In the genomic region with DNA sequence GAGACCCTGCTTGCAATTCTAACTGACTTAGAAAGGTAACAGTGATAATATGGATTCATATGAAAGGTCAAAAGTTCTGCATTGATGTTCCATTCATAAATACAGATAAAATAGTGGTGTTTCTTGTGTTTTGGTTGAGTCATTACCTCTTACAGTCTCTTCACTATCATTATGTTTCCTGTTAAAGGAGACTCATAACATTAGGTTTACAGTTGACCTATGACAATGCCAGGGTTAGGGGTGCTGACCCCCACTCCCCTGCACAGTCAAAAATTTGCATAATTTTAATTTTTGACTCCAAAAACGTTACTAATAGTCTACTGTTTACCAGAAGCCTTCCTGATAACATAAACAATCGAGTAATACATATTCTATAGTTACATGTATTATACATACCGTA, we compare ENCODE assay signal across 21 cellular contexts.
"Had no signal": no experiment of that assay in that cellular context is flagged by ENCODE, and none has a peak within 500 bp of the region (broad histone marks: within the 10 kb centered on the region; RNA-seq: fewer than 3 reads in every experiment).

No MANE protein-coding gene starts in this region.

- H3K4me1 Mint-ChIP-seq: mesothelial cell of epicardium had no signal

- ATAC-seq: mucosa of descending colon; naive thymus-derived CD4-positive, alpha-beta T cell; natural killer cell treated with Interleukin-12 subunit alpha and Interleukin-12 subunit beta and Interleukin-15 and Interleukin-18, amount 100 ng/mL, for 72 hours; right lobe of liver; stimulated activated naive B cell treated with anti-CD40 and anti-IgM and Interleukin-4, amounts not matched to agents 10 μg/mL and 1 μg/mL and 100 μg/mL, for 72 hours; stimulated activated naive CD8-positive, alpha-beta T cell treated with anti-CD3 and anti-CD28 coated beads, Interleukin-15, Interleukin-2, amounts not matched to agents 100 U/mL and 50 U/mL, for 24 hours; upper lobe of right lung had no signal

- DNase-seq: islet precursor cell; left ventricle myocardium inferior; mesendoderm; mucosa of descending colon; naive thymus-derived CD4-positive, alpha-beta T cell; ovary; right lobe of liver; stimulated activated CD4-positive, alpha-beta T cell treated with anti-CD3 and anti-CD28 coated beads, Interleukin-1b, Interleukin-23, amount 100 ng/mL, for 48 hours; stimulated activated CD4-positive, alpha-beta T cell treated with anti-CD3 and anti-CD28 coated beads, Interleukin-2, amount 100 ng/mL, for 48 hours; stimulated activated CD4-positive, alpha-beta T cell treated with anti-CD3 and anti-CD28 coated beads, Interleukin-4, amount 100 ng/mL, for 4 hours; stimulated activated CD8-positive, alpha-beta memory T cell treated with anti-CD3 and anti-CD28 coated beads, Interleukin-4, amount 100 ng/mL, for 48 hours; stimulated activated naive B cell treated with anti-CD40 and anti-IgM and Interleukin-4, amounts not matched to agents 10 μg/mL and 1 μg/mL and 100 μg/mL, for 72 hours; stimulated activated naive CD8-positive, alpha-beta T cell treated with anti-CD3 and anti-CD28 coated beads, Interleukin-15, Interleukin-2, amounts not matched to agents 100 U/mL and 50 U/mL, for 24 hours; stomach; testis; tibial artery; trophoblast cell; upper lobe of right lung had no signal

- H3K27ac Mint-ChIP-seq: mesothelial cell of epicardium; naive thymus-derived CD4-positive, alpha-beta T cell; natural killer cell treated with Interleukin-12 subunit alpha and Interleukin-12 subunit beta and Interleukin-15 and Interleukin-18, amount 100 ng/mL, for 72 hours; progenitor cell of endocrine pancreas; stimulated activated naive B cell treated with anti-CD40 and anti-IgM and Interleukin-4, amounts not matched to agents 10 μg/mL and 1 μg/mL and 100 μg/mL, for 72 hours had no signal

- H3K9me3 Mint-ChIP-seq: natural killer cell treated with Interleukin-12 subunit alpha and Interleukin-12 subunit beta and Interleukin-15 and Interleukin-18, amount 100 ng/mL, for 72 hours had no signal

- H3K4me3 Mint-ChIP-seq: mesothelial cell of epicardium; naive thymus-derived CD4-positive, alpha-beta T cell; natural killer cell treated with Interleukin-12 subunit alpha and Interleukin-12 subunit beta and Interleukin-15 and Interleukin-18, amount 100 ng/mL, for 72 hours; stimulated activated naive B cell treated with anti-CD40 and anti-IgM and Interleukin-4, amounts not matched to agents 10 μg/mL and 1 μg/mL and 100 μg/mL, for 72 hours had no signal

- H3K27me3 Mint-ChIP-seq: naive thymus-derived CD4-positive, alpha-beta T cell; natural killer cell treated with Interleukin-12 subunit alpha and Interleukin-12 subunit beta and Interleukin-15 and Interleukin-18, amount 100 ng/mL, for 72 hours; progenitor cell of endocrine pancreas; stimulated activated naive B cell treated with anti-CD40 and anti-IgM and Interleukin-4, amounts not matched to agents 10 μg/mL and 1 μg/mL and 100 μg/mL, for 72 hours had no signal
